In genomic region chr5:64767959-64768357, GRCh38 we compare ENCODE assay signal across 8 cellular contexts. TPM values are rescaled to one million over a fixed set of nuclear protein-coding genes. Genes with fewer than 3 reads are reported as not detected.
DNase-seq lines count a peak whose midpoint lies in the region; ATAC-seq, FAIRE-seq and TF ChIP-seq lines count a peak whose summit lies in the region.

No MANE protein-coding gene starts in this region.

- H3K27ac Mint-ChIP-seq in activated CD4-positive, alpha-beta T cell treated with anti-CD3 and anti-CD28 coated beads, Interleukin-2, amount 10 ng/mL, durations not matched to agents 24 days and 14 days = peak overlapping the region; percentile 94

- peaks cover 18% of the 10 kb centered on the region for H3K36me3 Mint-ChIP-seq in activated CD4-positive, alpha-beta T cell treated with anti-CD3 and anti-CD28 coated beads, Interleukin-2, amount 10 ng/mL, durations not matched to agents 24 days and 14 days (ENCODE audit: low read depth)

- no peak for FAIRE-seq in D721Med (lab: Jason Lieb, UNC)

- intact Hi-C loops in activated CD4-positive, alpha-beta T cell treated with anti-CD3 and anti-CD28 coated beads, Interleukin-2, amount 10 ng/mL, durations not matched to agents 24 days and 14 days (cut with micrococcal nuclease) = loop anchor here (2.0 to 5.0 kb wide), 6 partner anchors 131 to 1377 kb away; partner anchors contain the start of genes ADAMTS6, CENPK, PPWD1 and SHLD3

- WGBS in neuronal stem cell (ENCODE audit: extremely low coverage in 2 of 2, insufficient read length in 2 of 2, insufficient replicate concordance in 1 of 2), 2 donors = no CpG with 5 or more reads among the region's 10 CpGs

- H3K4me2 ChIP-seq in neuronal stem cell (ENCODE audit: insufficient read depth, low read length, poor library complexity, severe bottlenecking) = peak overlapping the region; percentile 46

- H3K27me3 ChIP-seq in AG04450 (ENCODE audit: control insufficient read depth, insufficient read depth, low read length) = no peaks in the 10 kb centered on the region
- H3K27me3 ChIP-seq in neuronal stem cell (ENCODE audit: control insufficient read depth in 3 of 3, insufficient read depth in 3 of 3, low read depth in 1 of 3, low read length in 3 of 3) = no peaks in the 10 kb centered on the region

- DNase-seq in AG04450 (ENCODE audit: low read depth, low spot score) (no peak), fibroblast of mammary gland (ENCODE audit: low read depth) (peak; percentile 40), neuronal stem cell (ENCODE audit: low spot score) (no peak), D721Med (ENCODE audit: insufficient read length, low spot score) (no peak), NCI-H1048 (lab: John Stamatoyannopoulos, UW) (no peak)
- no peak for DNase-seq in activated CD4-positive, alpha-beta T cell treated with anti-CD3 and anti-CD28 coated beads, Interleukin-2, amount 10 ng/mL, durations not matched to agents 24 days and 14 days

- no peak overlapping the region for H3K4ac ChIP-seq in neuronal stem cell (ENCODE audit: low read length)

- no peak overlapping the region for H4K91ac ChIP-seq in neuronal stem cell (ENCODE audit: low read depth, low read length, poor library complexity)

- no peaks in the 10 kb centered on the region for H3K27me3 Mint-ChIP-seq in activated CD4-positive, alpha-beta T cell treated with anti-CD3 and anti-CD28 coated beads, Interleukin-2, amount 10 ng/mL, durations not matched to agents 24 days and 14 days

- ATAC-seq in GM19023 (IDR thresholded peaks at IDR 0.05; ENCODE audit: unreplicated experiment) (peak; percentile 7), HG03280 (IDR thresholded peaks at IDR 0.05; ENCODE audit: unreplicated experiment) (peak; percentile 7)

- H3K36me3 ChIP-seq in neuronal stem cell (replicated peaks in 1 of 2; ENCODE audit: control insufficient read depth in 2 of 2, insufficient read depth in 2 of 2, low read length in 2 of 2) = peaks cover 6 to 38% of the 10 kb centered on the region in 2 donors

- peak overlapping the region; percentile 53 for H3K9ac ChIP-seq in neuronal stem cell (ENCODE audit: low read depth, low read length, poor library complexity)

- H3K4me3 ChIP-seq in AG04450 (ENCODE audit: low read depth, low read length) (peak overlapping the region; percentile 96), fibroblast of mammary gland (ENCODE audit: control insufficient read depth, low read depth, low read length) (peak overlapping the region; percentile 69), neuronal stem cell (ENCODE audit: low read length in 2 of 2) (peak overlapping the region; percentile 81 to 90)

- H4K8ac ChIP-seq in neuronal stem cell (ENCODE audit: low read depth, low read length) = no peak overlapping the region

- no peak overlapping the region for H3K14ac ChIP-seq in neuronal stem cell (ENCODE audit: low read length)

- H3K4me1 ChIP-seq in neuronal stem cell (ENCODE audit: control insufficient read depth in 2 of 2, insufficient read depth in 1 of 2, low read depth in 1 of 2, low read length in 2 of 2) = peaks cover 10 to 12% of the 10 kb centered on the region in 2 donors

- peak overlapping the region; percentile 97 for H3K4me3 Mint-ChIP-seq in activated CD4-positive, alpha-beta T cell treated with anti-CD3 and anti-CD28 coated beads, Interleukin-2, amount 10 ng/mL, durations not matched to agents 24 days and 14 days

- H3K27ac ChIP-seq in AG04450 (ENCODE audit: low read depth, low read length) (peak overlapping the region; percentile 89), neuronal stem cell (replicated peaks; ENCODE audit: low read length) (peak overlapping the region; percentile 85)

- TF ChIP-seq CTCF in AG04450 (IDR thresholded peaks at IDR 0.05; ENCODE audit: low read depth, low read length) = no peak
- TF ChIP-seq CTCF in fibroblast of mammary gland (conservative IDR thresholded peaks at IDR 0.05; ENCODE audit: control insufficient read depth, insufficient read depth, low read depth, low read length) = no peak
- TF ChIP-seq CTCF in D721Med (IDR thresholded peaks at IDR 0.05; ENCODE audit: insufficient read depth, missing control alignments) = no peak

- H2AFZ ChIP-seq in neuronal stem cell (ENCODE audit: low read length) = peak overlapping the region; percentile 91

- H3K4me1 Mint-ChIP-seq in activated CD4-positive, alpha-beta T cell treated with anti-CD3 and anti-CD28 coated beads, Interleukin-2, amount 10 ng/mL, durations not matched to agents 24 days and 14 days = peaks cover 39% of the 10 kb centered on the region

- no peak overlapping the region for H2BK12ac ChIP-seq in neuronal stem cell (ENCODE audit: low read length)

- CTCF ChIA-PET in AG04450 (lab: Charles Lee) = interaction anchor here (1.2 to 9.0 kb wide), 2 partner anchors 10 to 16 kb away, joined by 4 to 84 read pairs; no protein-coding TSS in a partner anchor

- no peaks in the 10 kb centered on the region for H3K9me3 ChIP-seq in AG04450 (ENCODE audit: control insufficient read depth, insufficient read depth, low read length)
- H3K9me3 ChIP-seq in neuronal stem cell (replicated peaks in 1 of 2; ENCODE audit: control insufficient read depth in 2 of 2, insufficient read depth in 1 of 2, low read depth in 1 of 2, low read length in 2 of 2) = no peaks in the 10 kb centered on the region

- no peak overlapping the region for H2AK5ac ChIP-seq in neuronal stem cell (ENCODE audit: low read depth, low read length)

- no peak overlapping the region for H3K18ac ChIP-seq in neuronal stem cell (ENCODE audit: low read length)

- H3K23ac ChIP-seq in neuronal stem cell (ENCODE audit: low read depth, low read length, poor library complexity) = no peak overlapping the region

- no peaks in the 10 kb centered on the region for H3K9me3 Mint-ChIP-seq in activated CD4-positive, alpha-beta T cell treated with anti-CD3 and anti-CD28 coated beads, Interleukin-2, amount 10 ng/mL, durations not matched to agents 24 days and 14 days

- H3K79me1 ChIP-seq in neuronal stem cell (ENCODE audit: low read depth, low read length) = peaks cover 2% of the 10 kb centered on the region

- H2BK120ac ChIP-seq in neuronal stem cell (ENCODE audit: low read depth, low read length) = no peak overlapping the region

- POLR2A ChIA-PET in AG04450 (lab: Yijun Ruan, JAX) = no interaction called here

- no peak overlapping the region for H2BK15ac ChIP-seq in neuronal stem cell (ENCODE audit: low read length)

- H2BK5ac ChIP-seq in neuronal stem cell (ENCODE audit: low read length) = no peak overlapping the region

RNA-seq across cellular contexts. Expression of gene SREK1IP1, which starts 0.5 kb away (rescaled TPM):
- polyA plus RNA-seq in AG04450 (2011; rRNA removed) = 3.7 and 3.8 TPM in 2 replicates
- polyA minus RNA-seq in AG04450 (2011; rRNA and poly(A)+ RNA removed) = 2.8 and 5.3 TPM in 2 replicates
- total RNA-seq in activated CD4-positive, alpha-beta T cell treated with anti-CD3 and anti-CD28 coated beads, Interleukin-2, amount 10 ng/mL, durations not matched to agents 24 days and 14 days = 31.1 and 34.8 TPM in 2 replicates
- polyA plus RNA-seq in neuronal stem cell (2013, experiment 1 of 2) = 70.2 TPM
- 71.6 TPM for polyA plus RNA-seq in neuronal stem cell (2013, experiment 2 of 2)

RNA-seq across cellular contexts. Expression of gene CWC27, which starts 0.8 kb away (rescaled TPM):
- polyA plus RNA-seq in AG04450 (2011; rRNA removed) = 23.2 and 39.5 TPM in 2 replicates
- polyA minus RNA-seq in AG04450 (2011; rRNA and poly(A)+ RNA removed) = 18.6 and 38.2 TPM in 2 replicates
- total RNA-seq in activated CD4-positive, alpha-beta T cell treated with anti-CD3 and anti-CD28 coated beads, Interleukin-2, amount 10 ng/mL, durations not matched to agents 24 days and 14 days = 31.8 and 32.4 TPM in 2 replicates
- 105 TPM for polyA plus RNA-seq in neuronal stem cell (2013, experiment 1 of 2)
- 112 TPM for polyA plus RNA-seq in neuronal stem cell (2013, experiment 2 of 2)
